18 cellular contexts compared by ENCODE assay signal in the genomic region with DNA sequence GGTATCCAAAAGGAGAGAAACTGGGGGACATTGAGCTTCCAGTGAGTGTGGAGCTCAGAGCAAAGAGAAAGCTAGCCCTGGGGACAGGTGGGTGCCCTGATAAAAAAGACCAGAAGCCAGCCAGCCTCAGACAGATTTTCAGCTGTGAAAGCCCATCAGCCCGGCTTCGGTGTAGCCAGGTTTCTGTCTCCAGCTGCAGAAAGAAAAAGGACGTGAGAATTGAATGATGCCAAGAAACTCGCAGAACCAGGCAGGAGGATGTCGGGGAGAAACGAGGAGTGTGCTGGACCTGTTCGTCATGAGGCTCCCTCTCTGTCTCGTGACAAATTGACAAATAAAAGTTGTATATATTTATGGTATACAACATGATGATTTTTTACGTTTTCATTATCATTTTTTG.
DNase-seq lines count a peak whose midpoint lies in the region; ATAC-seq and TF ChIP-seq lines count a peak whose summit lies in the region.
"Had no signal": no experiment of that assay in that cellular context is flagged by ENCODE, and none has a peak within 500 bp of the region (broad histone marks: within the 10 kb centered on the region; RNA-seq: fewer than 3 reads in every experiment).

No MANE protein-coding gene starts in this region.

- ATAC-seq in HG02885 (IDR thresholded peaks at IDR 0.05; ENCODE audit: poor library complexity, unreplicated experiment) (no peak), HG02642 (IDR thresholded peaks at IDR 0.05; ENCODE audit: poor library complexity, unreplicated experiment) (no peak)
- ATAC-seq: A549; CD8-positive, alpha-beta T cell had no signal

- H3K4me3 ChIP-seq in breast epithelium, result no peak overlapping the region
- H3K4me3 ChIP-seq: A549; BLaER1 treated with 17β-estradiol and CSF1 and Interleukin-3, amounts not matched to agents 10 nM and 100 nM had no signal

- no peaks in the 10 kb centered on the region for H3K9me3 ChIP-seq in breast epithelium
- H3K9me3 ChIP-seq: A549; BLaER1 treated with 17β-estradiol and CSF1 and Interleukin-3, amounts not matched to agents 10 nM and 100 nM; Caco-2 had no signal

- H3K4me3 Mint-ChIP-seq in brain (no peak overlapping the region), nephron progenitor cell (no peak overlapping the region)
- H3K4me3 Mint-ChIP-seq: B cell; CD4-positive, alpha-beta T cell; CD8-positive, alpha-beta T cell had no signal

- no peak for TF ChIP-seq POLR2A in breast epithelium (IDR thresholded peaks at IDR 0.05)

- H3K27me3 Mint-ChIP-seq in brain, result no peaks in the 10 kb centered on the region
- H3K27me3 Mint-ChIP-seq in nephron progenitor cell (ENCODE audit: low read depth, poor library complexity), result peaks cover 16% of the 10 kb centered on the region
- H3K27me3 Mint-ChIP-seq: B cell; CD4-positive, alpha-beta T cell had no signal

- no peak for DNase-seq in nephron progenitor cell
- no peak for DNase-seq in breast epithelium (ENCODE audit: low spot score in 2 of 2)
- DNase-seq: AML-193; Caco-2; Calu3; CD4-positive, alpha-beta T cell; CD8-positive, alpha-beta T cell; DMS79 treated with DMSO at 0.1 percent for 48 hours; GF-D8 had no signal

- peaks cover 0 to 6% of the 10 kb centered on the region in 2 donors for H3K27me3 ChIP-seq in breast epithelium
- H3K27me3 ChIP-seq: BLaER1 treated with 17β-estradiol and CSF1 and Interleukin-3, amounts not matched to agents 10 nM and 100 nM had no signal

- intact Hi-C loops in breast epithelium (cut with DNase I; ENCODE audit: low total_unique reads), result no loop called here

- H3K27ac ChIP-seq in breast epithelium, result no peak overlapping the region
- H3K27ac ChIP-seq: 22Rv1; A549; BLaER1 treated with 17β-estradiol and CSF1 and Interleukin-3, amounts not matched to agents 10 nM and 100 nM; C4-2B had no signal

- no peaks in the 10 kb centered on the region for H3K36me3 ChIP-seq in breast epithelium
- H3K36me3 ChIP-seq: BLaER1 treated with 17β-estradiol and CSF1 and Interleukin-3, amounts not matched to agents 10 nM and 100 nM had no signal

- no peaks in the 10 kb centered on the region for H3K4me1 ChIP-seq in breast epithelium
- H3K4me1 ChIP-seq: Caco-2 had no signal

- H3K36me3 Mint-ChIP-seq in brain (peaks cover 5% of the 10 kb centered on the region), nephron progenitor cell (ENCODE audit: low read depth) (no peaks in the 10 kb centered on the region)
- H3K36me3 Mint-ChIP-seq: CD8-positive, alpha-beta T cell had no signal

- H3K9me3 Mint-ChIP-seq in brain (peaks cover 0 to 4% (median 0%) of the 10 kb centered on the region in 5 experiments), nephron progenitor cell (no peaks in the 10 kb centered on the region)
- H3K9me3 Mint-ChIP-seq: CD8-positive, alpha-beta T cell had no signal

- TF ChIP-seq CTCF in brain (conservative IDR thresholded peaks at IDR 0.05) (no peak), nephron progenitor cell (IDR thresholded peaks at IDR 0.05) (no peak), breast epithelium (IDR thresholded peaks at IDR 0.05) (no peak)

- H3K27ac Mint-ChIP-seq in brain (peak overlapping the region in 3 of 5 experiments; percentile 35 to 56 (median 50)), nephron progenitor cell (peak overlapping the region; percentile 80)
- H3K27ac Mint-ChIP-seq: B cell; CD4-positive, alpha-beta T cell; CD8-positive, alpha-beta T cell had no signal

- H3K4me1 Mint-ChIP-seq in brain (peaks cover 74% of the 10 kb centered on the region), nephron progenitor cell (peaks cover 39% of the 10 kb centered on the region)
- H3K4me1 Mint-ChIP-seq: B cell had no signal

TF ChIP-seq in PFSK-1, 5 proteins besides CTCF, POLR2A, EP300 and RAD21:
- TF ChIP-seq, protein P1, sequence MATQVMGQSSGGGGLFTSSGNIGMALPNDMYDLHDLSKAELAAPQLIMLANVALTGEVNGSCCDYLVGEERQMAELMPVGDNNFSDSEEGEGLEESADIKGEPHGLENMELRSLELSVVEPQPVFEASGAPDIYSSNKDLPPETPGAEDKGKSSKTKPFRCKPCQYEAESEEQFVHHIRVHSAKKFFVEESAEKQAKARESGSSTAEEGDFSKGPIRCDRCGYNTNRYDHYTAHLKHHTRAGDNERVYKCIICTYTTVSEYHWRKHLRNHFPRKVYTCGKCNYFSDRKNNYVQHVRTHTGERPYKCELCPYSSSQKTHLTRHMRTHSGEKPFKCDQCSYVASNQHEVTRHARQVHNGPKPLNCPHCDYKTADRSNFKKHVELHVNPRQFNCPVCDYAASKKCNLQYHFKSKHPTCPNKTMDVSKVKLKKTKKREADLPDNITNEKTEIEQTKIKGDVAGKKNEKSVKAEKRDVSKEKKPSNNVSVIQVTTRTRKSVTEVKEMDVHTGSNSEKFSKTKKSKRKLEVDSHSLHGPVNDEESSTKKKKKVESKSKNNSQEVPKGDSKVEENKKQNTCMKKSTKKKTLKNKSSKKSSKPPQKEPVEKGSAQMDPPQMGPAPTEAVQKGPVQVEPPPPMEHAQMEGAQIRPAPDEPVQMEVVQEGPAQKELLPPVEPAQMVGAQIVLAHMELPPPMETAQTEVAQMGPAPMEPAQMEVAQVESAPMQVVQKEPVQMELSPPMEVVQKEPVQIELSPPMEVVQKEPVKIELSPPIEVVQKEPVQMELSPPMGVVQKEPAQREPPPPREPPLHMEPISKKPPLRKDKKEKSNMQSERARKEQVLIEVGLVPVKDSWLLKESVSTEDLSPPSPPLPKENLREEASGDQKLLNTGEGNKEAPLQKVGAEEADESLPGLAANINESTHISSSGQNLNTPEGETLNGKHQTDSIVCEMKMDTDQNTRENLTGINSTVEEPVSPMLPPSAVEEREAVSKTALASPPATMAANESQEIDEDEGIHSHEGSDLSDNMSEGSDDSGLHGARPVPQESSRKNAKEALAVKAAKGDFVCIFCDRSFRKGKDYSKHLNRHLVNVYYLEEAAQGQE (IDR thresholded peaks at IDR 0.05; ENCODE audit: insufficient read depth in 1 of 2, low read depth in 2 of 2, low read length in 2 of 2), result no peak
- TF ChIP-seq POLR2AphosphoS5 (IDR thresholded peaks at IDR 0.05; ENCODE audit: low read depth, low read length), result peak; percentile 50; the same call in 1 of the 2 replicates
